9 cellular contexts compared by ENCODE assay signal in genomic region chrX:39242187-39242586, GRCh38.
DNase-seq lines count a peak whose midpoint lies in the region; ATAC-seq, FAIRE-seq and TF ChIP-seq lines count a peak whose summit lies in the region.
"Had no signal": no experiment of that assay in that cellular context is flagged by ENCODE, and none has a peak within 500 bp of the region (broad histone marks: within the 10 kb centered on the region; RNA-seq: fewer than 3 reads in every experiment).

No MANE protein-coding gene starts in this region.

- no peak overlapping the region for H3K27ac Mint-ChIP-seq in chondrocyte (ENCODE audit: unreplicated experiment)
- H3K27ac Mint-ChIP-seq: activated naive CD4-positive, alpha-beta T cell treated with anti-CD3 and anti-CD28 coated beads, Interleukin-2, amount 50 U/mL, for 24 hours had no signal

- CTCF ChIA-PET in A549 (lab: Yijun Ruan, JAX), result interaction anchor here (1.4 to 4.9 kb wide), 3 partner anchors 10 to 474 kb away, joined by 4 to 10 read pairs (median 4); no protein-coding TSS in a partner anchor

- intact Hi-C loops in posterior cingulate gyrus (cut with DNase I), result no loop called here

- no peak overlapping the region for H3K27ac ChIP-seq in A549

- H3K36me3 Mint-ChIP-seq in chondrocyte (ENCODE audit: low read depth), result no peaks in the 10 kb centered on the region
- H3K36me3 Mint-ChIP-seq: activated naive CD4-positive, alpha-beta T cell treated with anti-CD3 and anti-CD28 coated beads, Interleukin-2, amount 50 U/mL, for 24 hours had no signal

- no peak for TF ChIP-seq POLR2A in A549 (IDR thresholded peaks at IDR 0.05; ENCODE audit: low read length)
- TF ChIP-seq POLR2A in GM12891 (IDR thresholded peaks at IDR 0.05; ENCODE audit: low read depth, low read length), result no peak

- ATAC-seq in A549, result peak; percentile 62 to 81; a peak in 3 of 6 replicates
- no peak for ATAC-seq in GM21619 (IDR thresholded peaks at IDR 0.05; ENCODE audit: unreplicated experiment)
- ATAC-seq in HG02852 (IDR thresholded peaks at IDR 0.05; ENCODE audit: unreplicated experiment), result no peak

- 13% methylated on average over 1 of the region's 1 CpG for WGBS in A549 (ENCODE audit: missing lambda C conversion rate)

- no peaks in the 10 kb centered on the region for H3K4me1 Mint-ChIP-seq in chondrocyte (ENCODE audit: low read depth)

- peaks cover 12% of the 10 kb centered on the region for H3K9me3 Mint-ChIP-seq in chondrocyte (ENCODE audit: low read depth)
- H3K9me3 Mint-ChIP-seq: activated naive CD4-positive, alpha-beta T cell treated with anti-CD3 and anti-CD28 coated beads, Interleukin-2, amount 50 U/mL, for 24 hours had no signal

- TF ChIP-seq EP300 in A549 (IDR thresholded peaks at IDR 0.05), result no peak

- DNase-seq in A549 (ENCODE audit: low read depth in 1 of 2, low spot score in 1 of 2) (peak; percentile 6 to 41), GM12891 (ENCODE audit: insufficient read length, low spot score) (peak; percentile 4), NCI-H2227 treated with DMSO at 0.1 percent for 48 hours (lab: John Stamatoyannopoulos, UW) (peak; percentile 42), chondrocyte (ENCODE audit: low spot score) (no peak), myocyte (ENCODE audit: low read depth) (peak; percentile 57), posterior cingulate gyrus (no peak)

- H3K27me3 Mint-ChIP-seq in chondrocyte (ENCODE audit: low read depth), result peaks cover 2% of the 10 kb centered on the region
- H3K27me3 Mint-ChIP-seq: activated naive CD4-positive, alpha-beta T cell treated with anti-CD3 and anti-CD28 coated beads, Interleukin-2, amount 50 U/mL, for 24 hours had no signal

- H3K4me3 ChIP-seq in A549, result no peak overlapping the region

- TF ChIP-seq CTCF in A549 (IDR thresholded peaks at IDR 0.05), result peak; percentile 29; the same call in 2 of the 3 replicates
- peak; percentile 61 for TF ChIP-seq CTCF in chondrocyte (IDR thresholded peaks at IDR 0.05)

- FAIRE-seq in A549 (lab: Jason Lieb, UNC), result peak; percentile 39
- peak; percentile 86 for FAIRE-seq in GM12891 (lab: Jason Lieb, UNC)

- H3K4me3 Mint-ChIP-seq in chondrocyte (ENCODE audit: unreplicated experiment), result no peak overlapping the region
- H3K4me3 Mint-ChIP-seq: activated naive CD4-positive, alpha-beta T cell treated with anti-CD3 and anti-CD28 coated beads, Interleukin-2, amount 50 U/mL, for 24 hours had no signal

- no peaks in the 10 kb centered on the region for H3K9me3 ChIP-seq in A549

- POLR2A ChIA-PET in A549 (lab: Yijun Ruan, JAX), result no interaction called here

- TF ChIP-seq RAD21 in A549 (conservative IDR thresholded peaks at IDR 0.05 in 1 of 2, IDR thresholded peaks at IDR 0.05 in 1 of 2), result no peak; a peak in 2 of 5 replicates

- H3K4me1 ChIP-seq in A549, result no peaks in the 10 kb centered on the region

- H3K4me2 ChIP-seq in A549, result no peak overlapping the region

TF ChIP-seq in A549, 52 proteins besides CTCF, POLR2A, EP300 and RAD21:
- TF ChIP-seq SMC3 (IDR thresholded peaks at IDR 0.05) (peak; percentile 31; the same call in 1 of the 3 replicates), EHF (CRISPR knock-in tag; IDR thresholded peaks at IDR 0.05) (no peak), CHD2 (IDR thresholded peaks at IDR 0.05; ENCODE audit: low read length, partially characterized antibody) (no peak)
TF ChIP-seq in A549: peak in this region for 1.

TF ChIP-seq in GM12891, 5 proteins besides CTCF, POLR2A, EP300 and RAD21:
- TF ChIP-seq POLR2AphosphoS5 (IDR thresholded peaks at IDR 0.05; ENCODE audit: low read depth, low read length) (no peak), SPI1 (IDR thresholded peaks at IDR 0.05; ENCODE audit: low read depth, low read length) (no peak), POU2F2 (IDR thresholded peaks at IDR 0.05; ENCODE audit: low read depth, low read length) (no peak), PAX5 (IDR thresholded peaks at IDR 0.05; ENCODE audit: insufficient read depth, low read length, severe bottlenecking) (no peak), TAF1 (IDR thresholded peaks at IDR 0.05; ENCODE audit: low read depth, low read length) (no peak)

Comparison
In these comparisons a context has a peak if more than half of its experiments do, and no peak if none do; other contexts are left out.
1. ATAC-seq: peak in A549 (2 of 2); none in GM21619 (single experiment) and HG02852 (single experiment).
2. DNase-seq: peak in A549 (2 of 2), GM12891 (single experiment), NCI-H2227 treated with DMSO at 0.1 percent for 48 hours (single experiment) and myocyte (single experiment); none in chondrocyte (single experiment) and posterior cingulate gyrus (0 of 10).